ENCODE assay signal across 1 cellular context in genomic region chr1:160346471-160346870, GRCh38.
TF ChIP-seq lines count a peak whose summit lies in the region.

No MANE protein-coding gene starts in this region.

TF ChIP-seq in GM12878, 131 proteins besides CTCF, POLR2A, EP300 and RAD21:
- peak; percentile 70 for TF ChIP-seq ZNF384 (IDR thresholded peaks at IDR 0.05; ENCODE audit: borderline replicate concordance, low read depth, low read length)
- 0 out of 2 replicates have a peak, but pooled peaks have one; percentile 49 for TF ChIP-seq HDGF (IDR thresholded peaks at IDR 0.05)
- TF ChIP-seq ZBTB40 (IDR thresholded peaks at IDR 0.05; ENCODE audit: borderline replicate concordance), result peak; percentile 89
- TF ChIP-seq MLLT1 (IDR thresholded peaks at IDR 0.05), result peak; percentile 63; the same call in 1 of the 2 replicates
TF ChIP-seq in GM12878: peak in this region for 4; not testable (repeated sequence) for 127.
